10 cellular contexts compared by ENCODE assay signal in the genomic region with DNA sequence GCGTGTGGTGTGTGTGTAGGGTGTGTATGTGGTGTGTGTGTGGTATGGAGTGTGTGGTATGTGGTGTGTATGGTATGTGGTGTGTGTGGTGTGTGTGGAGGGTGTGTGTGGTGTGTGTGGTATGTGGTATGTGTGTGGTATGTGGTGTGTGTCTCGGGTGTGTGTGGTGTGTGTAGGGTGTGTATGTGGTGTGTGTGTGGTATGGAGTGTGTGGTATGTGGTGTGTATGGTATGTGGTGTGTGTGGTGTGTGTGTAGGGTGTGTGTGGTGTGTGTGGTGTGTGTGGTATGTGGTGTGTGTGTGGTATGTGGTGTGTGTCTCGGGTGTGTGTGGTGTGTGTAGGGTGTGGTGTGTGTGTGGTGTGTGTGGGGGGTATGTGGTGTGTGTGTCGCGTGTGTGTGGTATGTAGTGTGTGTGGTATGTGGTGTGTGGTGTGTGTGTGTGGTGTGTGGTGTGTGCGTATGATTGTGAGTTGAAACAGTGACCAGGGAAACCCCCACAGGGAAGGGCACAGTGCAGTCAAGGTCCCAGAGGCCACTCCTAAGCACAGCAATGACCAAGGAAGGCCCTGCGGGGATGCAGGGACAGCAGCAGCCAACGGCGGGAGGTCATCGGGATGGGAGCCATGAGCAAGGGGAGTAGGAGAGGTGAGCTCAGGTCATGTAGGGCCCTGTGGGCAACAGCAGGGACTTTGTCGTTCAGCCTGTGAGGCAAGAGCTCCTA. TPM values are rescaled to one million over a fixed set of nuclear protein-coding genes. Genes with fewer than 3 reads are reported as not detected.
DNase-seq lines count a peak whose midpoint lies in the region; ATAC-seq and TF ChIP-seq lines count a peak whose summit lies in the region.
"Had no signal": no experiment of that assay in that cellular context is flagged by ENCODE, and none has a peak within 500 bp of the region (broad histone marks: within the 10 kb centered on the region; RNA-seq: fewer than 3 reads in every experiment).

No MANE protein-coding gene starts in this region.

- H3K9me3 ChIP-seq in CD4-positive, CD25-positive, alpha-beta regulatory T cell (ENCODE audit: control insufficient read depth in 2 of 2, low read length in 2 of 2) = no peaks in the 10 kb centered on the region
- H3K9me3 ChIP-seq in lower lobe of right lung (no peaks in the 10 kb centered on the region), T-helper 17 cell (ENCODE audit: control insufficient read depth, low read length, poor library complexity, severe bottlenecking) (no peaks in the 10 kb centered on the region)
- H3K9me3 ChIP-seq: sigmoid colon, uterus had no signal

- DNase-seq in CD4-positive, CD25-positive, alpha-beta regulatory T cell = no peak
- DNase-seq in ELR (ENCODE audit: low read depth) = peak; percentile 50
- DNase-seq in RPMI7951 (ENCODE audit: low read depth) = peak; percentile 58
- DNase-seq in fibroblast of pulmonary artery (ENCODE audit: low read depth) = peak; percentile 16
- DNase-seq in lower lobe of right lung = no peak
- DNase-seq in T-helper 17 cell = no peak
- DNase-seq in HCEC 1CT = no peak
- DNase-seq: activated CD8-positive, alpha-beta memory T cell treated with anti-CD3 and anti-CD28 coated beads for 24 hours; sigmoid colon; uterus had no signal

- H3K27ac ChIP-seq in CD4-positive, CD25-positive, alpha-beta regulatory T cell (ENCODE audit: insufficient read depth, low read length, poor library complexity, severe bottlenecking) = peak overlapping the region; percentile 18
- H3K27ac ChIP-seq in lower lobe of right lung = no peak overlapping the region
- H3K27ac ChIP-seq: sigmoid colon, uterus had no signal

- peaks cover 0 to 12% (median 7%) of the 10 kb centered on the region in 4 donors for H3K4me1 Mint-ChIP-seq in CD4-positive, CD25-positive, alpha-beta regulatory T cell
- peaks cover 2% of the 10 kb centered on the region for H3K4me1 Mint-ChIP-seq in T-helper 17 cell

- no peaks in the 10 kb centered on the region for H3K27me3 Mint-ChIP-seq in CD4-positive, CD25-positive, alpha-beta regulatory T cell
- no peaks in the 10 kb centered on the region for H3K27me3 Mint-ChIP-seq in T-helper 17 cell

- no peak overlapping the region for H3K4me3 ChIP-seq in CD4-positive, CD25-positive, alpha-beta regulatory T cell (ENCODE audit: low read depth, low read length)
- H3K4me3 ChIP-seq in fibroblast of pulmonary artery (replicated peaks; ENCODE audit: low read depth, low read length) = no peak overlapping the region
- H3K4me3 ChIP-seq in lower lobe of right lung = no peak overlapping the region
- H3K4me3 ChIP-seq: sigmoid colon, uterus had no signal

- H3K9me3 Mint-ChIP-seq in CD4-positive, CD25-positive, alpha-beta regulatory T cell = no peaks in the 10 kb centered on the region

- ATAC-seq in CD4-positive, CD25-positive, alpha-beta regulatory T cell (ENCODE audit: low read depth in 2 of 2) = no peak
- ATAC-seq in lower lobe of right lung = no peak
- ATAC-seq in T-helper 17 cell = no peak

- H3K27me3 ChIP-seq in CD4-positive, CD25-positive, alpha-beta regulatory T cell (ENCODE audit: control insufficient read depth, insufficient read depth, low read length) = no peaks in the 10 kb centered on the region
- H3K27me3 ChIP-seq in lower lobe of right lung (ENCODE audit: low read depth) = no peaks in the 10 kb centered on the region
- H3K27me3 ChIP-seq: sigmoid colon, uterus had no signal

- H3K36me3 ChIP-seq in CD4-positive, CD25-positive, alpha-beta regulatory T cell (ENCODE audit: control insufficient read depth, insufficient read depth, low read length) = peaks cover 2% of the 10 kb centered on the region
- H3K36me3 ChIP-seq in lower lobe of right lung = no peaks in the 10 kb centered on the region
- H3K36me3 ChIP-seq: sigmoid colon, uterus had no signal

- H3K27ac Mint-ChIP-seq in CD4-positive, CD25-positive, alpha-beta regulatory T cell = no peak overlapping the region
- no peak overlapping the region for H3K27ac Mint-ChIP-seq in T-helper 17 cell

- TF ChIP-seq CTCF in fibroblast of pulmonary artery (IDR thresholded peaks at IDR 0.05; ENCODE audit: low read length, missing control alignments) (no peak), lower lobe of right lung (IDR thresholded peaks at IDR 0.05) (no peak)

- no peak overlapping the region for H3K4me3 Mint-ChIP-seq in CD4-positive, CD25-positive, alpha-beta regulatory T cell
- no peak overlapping the region for H3K4me3 Mint-ChIP-seq in T-helper 17 cell

- peaks cover 14% of the 10 kb centered on the region for H3K4me1 ChIP-seq in CD4-positive, CD25-positive, alpha-beta regulatory T cell (ENCODE audit: control insufficient read depth, insufficient read depth, low read length, poor library complexity, severe bottlenecking)
- peaks cover 12% of the 10 kb centered on the region for H3K4me1 ChIP-seq in lower lobe of right lung
- H3K4me1 ChIP-seq: uterus had no signal

- H3K36me3 Mint-ChIP-seq in CD4-positive, CD25-positive, alpha-beta regulatory T cell = no peaks in the 10 kb centered on the region
- no peaks in the 10 kb centered on the region for H3K36me3 Mint-ChIP-seq in T-helper 17 cell (ENCODE audit: low read depth)

- intact Hi-C loops in lower lobe of right lung (cut with DNase I) = no loop called here

RNA-seq across cellular contexts. Expression of gene PPP6R2, which starts 2.8 kb away (rescaled TPM):
- total RNA-seq in CD4-positive, CD25-positive, alpha-beta regulatory T cell = 85.7 TPM
- polyA plus RNA-seq in CD4-positive, CD25-positive, alpha-beta regulatory T cell = 10 to 100 TPM; 15.9 to 19.4 (median 17.2) TPM
- total RNA-seq in RPMI7951 (2014; rRNA removed; shearing (Covaris generic)) = 15.3 and 18.3 TPM in 2 replicates
- 52.5 TPM for total RNA-seq in lower lobe of right lung
- 10 to 100 TPM; 62.1 to 63.7 TPM for total RNA-seq in T-helper 17 cell

RNA-seq across cellular contexts. Expression of gene DENND6B, which starts 13.5 kb away (rescaled TPM):
- total RNA-seq in CD4-positive, CD25-positive, alpha-beta regulatory T cell = 2.1 TPM
- under 1 TPM; 0.48 to 0.69 (median 0.53) TPM for polyA plus RNA-seq in CD4-positive, CD25-positive, alpha-beta regulatory T cell
- total RNA-seq in RPMI7951 (2014; rRNA removed; shearing (Covaris generic)) = 0.68 and 2.2 TPM in 2 replicates
- 14.4 TPM for total RNA-seq in lower lobe of right lung
- total RNA-seq in T-helper 17 cell = 1 to 10 TPM; 1.8 to 2.2 TPM

RNA-seq across cellular contexts. Expression of gene PLXNB2, which starts 32.9 kb away (rescaled TPM):
- total RNA-seq in CD4-positive, CD25-positive, alpha-beta regulatory T cell = 3.7 TPM
- under 1 TPM in 3 of 4 donors, not detected in 1; 0.36 to 0.67 (median 0.42) TPM for polyA plus RNA-seq in CD4-positive, CD25-positive, alpha-beta regulatory T cell
- total RNA-seq in RPMI7951 (2014; rRNA removed; shearing (Covaris generic)) = 27.6 and 37.1 TPM in 2 replicates
- 256 TPM for total RNA-seq in lower lobe of right lung
- total RNA-seq in T-helper 17 cell = 1 to 10 TPM; 3.0 to 7.6 TPM

Comparison
In these comparisons a context has a peak if more than half of its experiments do, and no peak if none do; other contexts are left out.
1. DNase-seq: peak in ELR (single experiment), RPMI7951 (single experiment) and fibroblast of pulmonary artery (single experiment); none in CD4-positive, CD25-positive, alpha-beta regulatory T cell (0 of 3), lower lobe of right lung (single experiment), T-helper 17 cell (0 of 3) and HCEC 1CT (single experiment).